In the genomic region with DNA sequence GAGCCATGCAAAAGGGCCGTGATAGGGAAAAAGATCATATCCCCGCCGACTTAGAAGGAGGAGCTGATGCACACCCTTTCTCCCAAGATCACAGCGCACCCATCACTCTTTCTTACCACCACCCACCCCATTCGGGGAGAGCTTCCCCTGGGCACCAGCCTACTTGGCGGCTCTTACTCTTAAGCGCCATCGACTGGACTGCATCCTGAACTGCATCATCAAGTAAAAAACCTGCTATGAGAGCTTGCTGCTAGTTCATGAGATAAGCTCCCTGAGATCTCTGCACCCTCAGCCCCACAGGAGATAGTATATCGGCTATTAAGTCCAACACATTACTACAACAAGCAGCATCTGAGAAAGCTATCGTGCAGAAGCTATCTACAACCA, we compare ENCODE assay signal across 23 cellular contexts.
"Had no signal": no experiment of that assay in that cellular context is flagged by ENCODE, and none has a peak within 500 bp of the region (broad histone marks: within the 10 kb centered on the region; RNA-seq: fewer than 3 reads in every experiment).

No MANE protein-coding gene starts in this region.

- H3K27me3 ChIP-seq: neutrophil, testis, tibial nerve, upper lobe of right lung had no signal

- H3K4me3 ChIP-seq: heart left ventricle, psoas muscle, spleen, testis, tibial nerve, upper lobe of right lung had no signal

- H3K27ac ChIP-seq: heart left ventricle, neutrophil, psoas muscle, spleen, testis, tibial nerve, upper lobe of right lung had no signal

- ATAC-seq: heart left ventricle; left colon; left ventricle myocardium superior; naive thymus-derived CD4-positive, alpha-beta T cell; psoas muscle; sciatic nerve; stimulated activated memory B cell treated with anti-CD40 and anti-IgM and Interleukin-4, amounts not matched to agents 10 μg/mL and 1 μg/mL and 100 μg/mL, for 72 hours; stimulated activated naive CD8-positive, alpha-beta T cell treated with anti-CD3 and anti-CD28 coated beads, Interleukin-15, amount 100 ng/mL, for 72 hours; upper lobe of right lung had no signal

- H3K4me1 Mint-ChIP-seq: naive thymus-derived CD4-positive, alpha-beta T cell; nephron progenitor cell; stimulated activated memory B cell treated with anti-CD40 and anti-IgM and Interleukin-4, amounts not matched to agents 10 μg/mL and 1 μg/mL and 100 μg/mL, for 72 hours; stimulated activated naive CD8-positive, alpha-beta T cell treated with anti-CD3 and anti-CD28 coated beads, Interleukin-15, amount 100 ng/mL, for 72 hours had no signal

- H3K4me1 ChIP-seq: heart left ventricle, psoas muscle, spleen, testis, tibial nerve, upper lobe of right lung had no signal

- H3K27ac Mint-ChIP-seq: naive thymus-derived CD4-positive, alpha-beta T cell; nephron progenitor cell; stimulated activated memory B cell treated with anti-CD40 and anti-IgM and Interleukin-4, amounts not matched to agents 10 μg/mL and 1 μg/mL and 100 μg/mL, for 72 hours; stimulated activated naive CD8-positive, alpha-beta T cell treated with anti-CD3 and anti-CD28 coated beads, Interleukin-15, amount 100 ng/mL, for 72 hours had no signal

- H3K36me3 ChIP-seq: heart left ventricle, neutrophil, spleen, tibial nerve, upper lobe of right lung had no signal

- H3K4me3 Mint-ChIP-seq: naive thymus-derived CD4-positive, alpha-beta T cell; nephron progenitor cell; stimulated activated memory B cell treated with anti-CD40 and anti-IgM and Interleukin-4, amounts not matched to agents 10 μg/mL and 1 μg/mL and 100 μg/mL, for 72 hours; stimulated activated naive CD8-positive, alpha-beta T cell treated with anti-CD3 and anti-CD28 coated beads, Interleukin-15, amount 100 ng/mL, for 72 hours had no signal

- DNase-seq: cerebellar nuclear complex; dermis blood vessel endothelial cell; erythroblast; foreskin melanocyte; heart left ventricle; hippocampal formation; left colon; left ventricle myocardium superior; naive thymus-derived CD4-positive, alpha-beta T cell; nephron progenitor cell; psoas muscle; retina; spleen; stimulated activated CD4-positive, alpha-beta T cell treated with anti-CD3 and anti-CD28 coated beads, Interleukin-15, amount 100 ng/mL, for 24 hours; stimulated activated CD4-positive, alpha-beta T cell treated with anti-CD3 and anti-CD28 coated beads, Interleukin-1b, Interleukin-23, amount 100 ng/mL, for 48 hours; stimulated activated CD4-positive, alpha-beta T cell treated with anti-CD3 and anti-CD28 coated beads, Interleukin-4, amount 100 ng/mL, for 24 hours; stimulated activated naive CD8-positive, alpha-beta T cell treated with anti-CD3 and anti-CD28 coated beads, Interleukin-15, amount 100 ng/mL, for 72 hours; testis; upper lobe of right lung had no signal

- H3K36me3 Mint-ChIP-seq: stimulated activated memory B cell treated with anti-CD40 and anti-IgM and Interleukin-4, amounts not matched to agents 10 μg/mL and 1 μg/mL and 100 μg/mL, for 72 hours had no signal
